9 cellular contexts compared by ENCODE assay signal in the genomic region with DNA sequence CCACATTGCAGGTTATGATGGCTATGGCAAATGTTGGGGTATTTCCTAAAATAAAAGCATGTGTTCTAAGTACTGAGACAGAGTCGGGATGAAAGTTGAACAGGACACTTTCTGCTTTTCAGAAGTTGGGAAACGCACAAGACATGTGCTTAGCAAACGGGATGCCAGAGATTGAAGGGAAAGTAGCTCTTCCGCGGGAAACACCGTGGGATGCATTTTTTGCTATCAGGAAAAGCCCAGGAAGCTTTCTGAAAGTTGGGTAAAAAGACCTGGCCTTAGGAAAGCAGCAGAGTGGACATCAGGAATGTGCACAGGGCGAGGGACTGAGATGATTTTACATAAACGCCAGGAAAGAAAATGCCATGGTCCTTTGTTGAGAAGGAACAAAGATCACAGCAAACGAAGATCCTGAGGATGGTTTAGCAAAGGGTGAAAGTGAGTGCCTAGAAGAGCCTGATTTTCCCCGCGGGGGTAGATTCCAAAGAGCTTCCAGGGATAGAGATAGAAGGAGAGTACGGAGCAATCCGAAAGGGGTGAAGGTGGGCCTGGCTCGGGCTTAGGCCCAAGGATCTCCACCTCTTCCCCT. TPM values are rescaled to one million over a fixed set of nuclear protein-coding genes. Genes with fewer than 3 reads are reported as not detected.
DNase-seq lines count a peak whose midpoint lies in the region; ATAC-seq and TF ChIP-seq lines count a peak whose summit lies in the region.
"Had no signal": no experiment of that assay in that cellular context is flagged by ENCODE, and none has a peak within 500 bp of the region (broad histone marks: within the 10 kb centered on the region; RNA-seq: fewer than 3 reads in every experiment).

No MANE protein-coding gene starts in this region.

- TF ChIP-seq EP300 in ovary (IDR thresholded peaks at IDR 0.05): no peak

- H4K20me1 ChIP-seq in DOHH2 (ENCODE audit: control insufficient read depth, insufficient read depth, low read depth, low read length) (no peaks in the 10 kb centered on the region), OCI-LY1 (ENCODE audit: insufficient read depth, low read length) (no peaks in the 10 kb centered on the region)

- H3K4me2 ChIP-seq in DOHH2 (ENCODE audit: low read length) (peak overlapping the region; percentile 62), OCI-LY1 (ENCODE audit: low read length) (peak overlapping the region; percentile 92)

- no peak for TF ChIP-seq POLR2A in ovary (IDR thresholded peaks at IDR 0.05)

- peaks cover 60% of the 10 kb centered on the region for H3K36me3 ChIP-seq in DOHH2 (ENCODE audit: control insufficient read depth, low read length)
- peaks cover 48% of the 10 kb centered on the region for H3K36me3 ChIP-seq in OCI-LY1 (ENCODE audit: insufficient read depth, low read length)
- H3K36me3 ChIP-seq in ovary: no peaks in the 10 kb centered on the region

- H2AFZ ChIP-seq in OCI-LY1 (ENCODE audit: low read length): no peak overlapping the region

- H3K27ac ChIP-seq in DOHH2 (ENCODE audit: low read depth, low read length) (peak overlapping the region; percentile 72), OCI-LY1 (ENCODE audit: low read depth, low read length, poor library complexity, severe bottlenecking) (peak overlapping the region; percentile 21), ovary (peak overlapping the region; percentile 30 to 49)

- H3K27me3 ChIP-seq in DOHH2 (ENCODE audit: control insufficient read depth, low read length) (no peaks in the 10 kb centered on the region), OCI-LY1 (ENCODE audit: insufficient read depth, low read length) (no peaks in the 10 kb centered on the region), ovary (no peaks in the 10 kb centered on the region)

- H3K9me2 ChIP-seq in DOHH2 (replicated peaks; ENCODE audit: control insufficient read depth, low read length) (no peaks in the 10 kb centered on the region), OCI-LY1 (ENCODE audit: low read depth, low read length) (no peaks in the 10 kb centered on the region)

- H3K4me3 ChIP-seq in DOHH2 (ENCODE audit: low read length) (peak overlapping the region; percentile 94), OCI-LY1 (ENCODE audit: low read depth, low read length, poor library complexity, severe bottlenecking) (peak overlapping the region; percentile 79), epithelial cell of proximal tubule (ENCODE audit: low read depth, low read length) (peak overlapping the region; percentile 96), ovary (peak overlapping the region; percentile 59)

- peak overlapping the region; percentile 93 for H3K9ac ChIP-seq in OCI-LY1 (ENCODE audit: low read length)

- H3F3A ChIP-seq in DOHH2 (ENCODE audit: control insufficient read depth, insufficient read depth) (no peaks in the 10 kb centered on the region), OCI-LY1 (ENCODE audit: insufficient read depth, low read length) (no peaks in the 10 kb centered on the region)

- H3K9me3 ChIP-seq in DOHH2 (ENCODE audit: control insufficient read depth, insufficient read depth, low read length) (no peaks in the 10 kb centered on the region), OCI-LY1 (ENCODE audit: low read length) (no peaks in the 10 kb centered on the region), ovary (no peaks in the 10 kb centered on the region)

- DNase-seq in epithelial cell of proximal tubule (ENCODE audit: low read depth) (no peak), ovary (no peak), COLO829 (ENCODE audit: low spot score) (no peak), islet precursor cell (no peak), HuH-7 (ENCODE audit: low spot score) (no peak)

- peaks cover 65% of the 10 kb centered on the region for H3K79me2 ChIP-seq in DOHH2 (ENCODE audit: control insufficient read depth, low read length)
- H3K79me2 ChIP-seq in OCI-LY1 (ENCODE audit: insufficient read depth, low read length): peaks cover 13% of the 10 kb centered on the region

- TF ChIP-seq CTCF in DOHH2 (IDR thresholded peaks at IDR 0.05; ENCODE audit: low read depth, low read length, poor library complexity, severe bottlenecking) (no peak), OCI-LY1 (IDR thresholded peaks at IDR 0.05; ENCODE audit: low read length) (no peak), epithelial cell of proximal tubule (conservative IDR thresholded peaks at IDR 0.05; ENCODE audit: low read depth, low read length) (no peak), ovary (IDR thresholded peaks at IDR 0.05) (no peak)

- H3K4me1 ChIP-seq in DOHH2 (ENCODE audit: control insufficient read depth, low read length) (peaks cover 25% of the 10 kb centered on the region), OCI-LY1 (ENCODE audit: insufficient read depth, low read length, severe bottlenecking) (peaks cover 26% of the 10 kb centered on the region), ovary (ENCODE audit: insufficient read depth) (peaks cover 7% of the 10 kb centered on the region)

- 10 to 13% (median 10%) methylated on average over 14 of the region's 14 CpGs for WGBS in ovary, 3 donors

- intact Hi-C loops in ovary (cut with DNase I): no loop called here

- ATAC-seq in GM19324 (IDR thresholded peaks at IDR 0.05; ENCODE audit: low FRiP score, unreplicated experiment): no peak

RNA-seq across cellular contexts. Expression of a gene that starts 1.1 kb away (rescaled TPM):
- 30.8 and 49.3 TPM in 2 replicates for total RNA-seq in epithelial cell of proximal tubule
- total RNA-seq in ovary: 1 to 10 TPM; 1.1 to 4.4 (median 3.3) TPM
- polyA plus RNA-seq in ovary: 1 to 10 TPM; 1.4 to 2.1 TPM

RNA-seq across cellular contexts. Expression of a gene that starts 36.2 kb away (rescaled TPM):
- total RNA-seq in epithelial cell of proximal tubule (not detected in 2 replicates), ovary (1 to 10 TPM in 1 of 7 donors, not detected in 6; 1.1 TPM)
- polyA plus RNA-seq in ovary: under 1 TPM in 1 of 2 donors, not detected in 1; 0.12 TPM
- total RNA-seq: T-helper 1 cell treated with Interleukin-12 subunit alpha and Interleukin-12 subunit beta and Interleukin-4 antibody, amounts not matched to agents 30 ng/mL and 1 ng/mL, for 36 hours had no signal

RNA-seq across cellular contexts. Expression of a gene that starts 53.8 kb away (rescaled TPM):
- total RNA-seq in epithelial cell of proximal tubule: 3.8 and 4.6 TPM in 2 replicates
- 10 to 100 TPM in 6 of 7 donors, 1 to 10 TPM in 1; 9.7 to 17.8 (median 14.4) TPM for total RNA-seq in ovary
- 10 to 100 TPM in 1 of 2 donors, 1 to 10 TPM in 1; 7.9 to 18.8 TPM for polyA plus RNA-seq in ovary

Comparison
In these comparisons a context has a peak if more than half of its experiments do, and no peak if none do; other contexts are left out.
1. H3K27ac ChIP-seq: peak in every context shown above with its lines; median percentile 72 in DOHH2; 40 in ovary; 21 in OCI-LY1.